1 cellular context compared by ENCODE assay signal in genomic region chr19:48674921-48675824, GRCh38.
TF ChIP-seq lines count a peak whose summit lies in the region.

No MANE protein-coding gene starts in this region.

TF ChIP-seq in HEK293, 187 proteins besides CTCF, POLR2A, EP300 and RAD21 (continued from another document):
- TF ChIP-seq ZNF335 (tag by site-specific recombination; conservative IDR thresholded peaks at IDR 0.05) (0 out of 2 replicates have a peak, but pooled peaks have one; percentile 26), ZNF449 (tag by site-specific recombination; IDR thresholded peaks at IDR 0.05) (no peak), ZNF266 (tag by site-specific recombination; IDR thresholded peaks at IDR 0.05; ENCODE audit: low read depth) (no peak), ZNF324 (tag by site-specific recombination; IDR thresholded peaks at IDR 0.05) (no peak), ZNF561 (tag by site-specific recombination; IDR thresholded peaks at IDR 0.05; ENCODE audit: borderline replicate concordance) (peak; percentile 46; the same call in 1 of the 2 replicates), ZNF248 (tag by site-specific recombination; IDR thresholded peaks at IDR 0.05) (no peak), ZSCAN30 (tag by site-specific recombination; IDR thresholded peaks at IDR 0.05) (0 out of 2 replicates have a peak, but pooled peaks have one; percentile 59), ATF2 (tag by site-specific recombination; IDR thresholded peaks at IDR 0.05; ENCODE audit: low read depth) (no peak), ZNF626 (tag by site-specific recombination; IDR thresholded peaks at IDR 0.05) (no peak), PRDM10 (tag by site-specific recombination; IDR thresholded peaks at IDR 0.05) (peak; percentile 35; the same call in 1 of the 2 replicates), ZNF2 (tag by site-specific recombination; IDR thresholded peaks at IDR 0.05) (no peak), ZNF341 (tag by site-specific recombination; IDR thresholded peaks at IDR 0.05; ENCODE audit: low read depth) (peak; percentile 52), ZBTB6 (tag by site-specific recombination; IDR thresholded peaks at IDR 0.05) (no peak), ZNF501 (tag by site-specific recombination; IDR thresholded peaks at IDR 0.05) (0 out of 2 replicates have a peak, but pooled peaks have one; percentile 50), ZNF639 (tag by site-specific recombination; IDR thresholded peaks at IDR 0.05) (no peak), ZBTB44 (tag by site-specific recombination; IDR thresholded peaks at IDR 0.05) (no peak), ZNF121 (tag by site-specific recombination; IDR thresholded peaks at IDR 0.05) (peak; percentile 79; the same call in 1 of the 2 replicates), ZNF692 (tag by site-specific recombination; IDR thresholded peaks at IDR 0.05) (peak; percentile 74; the same call in 1 of the 2 replicates), ZNF768 (tag by site-specific recombination; IDR thresholded peaks at IDR 0.05) (peak; percentile 31; the same call in 1 of the 2 replicates), ZNF664 (tag by site-specific recombination; IDR thresholded peaks at IDR 0.05) (peak; percentile 35; the same call in 1 of the 2 replicates), YY1 (tag by site-specific recombination; IDR thresholded peaks at IDR 0.05) (peak; percentile 57; the same call in 1 of the 2 replicates), YY2 (tag by site-specific recombination; IDR thresholded peaks at IDR 0.05) (peak; percentile 14; the same call in 1 of the 2 replicates), ZNF473 (tag by site-specific recombination; IDR thresholded peaks at IDR 0.05) (no peak), ZNF654 (tag by site-specific recombination; IDR thresholded peaks at IDR 0.05; ENCODE audit: low read depth) (peak; percentile 60), ZFP69B (tag by site-specific recombination; IDR thresholded peaks at IDR 0.05) (0 out of 2 replicates have a peak, but pooled peaks have one; percentile 17), SALL2 (tag by site-specific recombination; IDR thresholded peaks at IDR 0.05; ENCODE audit: borderline replicate concordance) (no peak), SP3 (tag by site-specific recombination; IDR thresholded peaks at IDR 0.05) (peak; percentile 24; the same call in 1 of the 2 replicates), ZNF600 (tag by site-specific recombination; IDR thresholded peaks at IDR 0.05) (peak; percentile 88), FEZF1 (tag by site-specific recombination; IDR thresholded peaks at IDR 0.05) (0 out of 2 replicates have a peak, but pooled peaks have one; percentile 9)
